In genomic region chr6:93017213-93017612, GRCh38 we compare ENCODE assay signal across 20 cellular contexts.
DNase-seq lines count a peak whose midpoint lies in the region; ATAC-seq and TF ChIP-seq lines count a peak whose summit lies in the region.
"Had no signal": no experiment of that assay in that cellular context is flagged by ENCODE, and none has a peak within 500 bp of the region (broad histone marks: within the 10 kb centered on the region; RNA-seq: fewer than 3 reads in every experiment).

No MANE protein-coding gene starts in this region.

- intact Hi-C loops in adrenal gland (cut with DNase I) = no loop called here

- no peak overlapping the region for H3K27ac ChIP-seq in adrenal gland
- H3K27ac ChIP-seq: GM23248, HL-60, RWPE1, sigmoid colon had no signal

- TF ChIP-seq POLR2A in adrenal gland (IDR thresholded peaks at IDR 0.05) = no peak

- no peak overlapping the region for H3K27ac Mint-ChIP-seq in WTC11
- H3K27ac Mint-ChIP-seq: activated CD4-positive, alpha-beta memory T cell treated with anti-CD3 and anti-CD28 coated beads, Interleukin-2, amount 10 ng/mL, durations not matched to agents 7 days and 5 days; brain; natural killer cell; stimulated activated naive CD8-positive, alpha-beta T cell treated with anti-CD3 and anti-CD28 coated beads, Interleukin-15, amount 100 ng/mL, for 72 hours; T-helper 2 cell treated with Interferon-gamma antibody and Interleukin-4, amounts not matched to agents 5 μg/mL and 100 μg/mL, for 36 hours had no signal

- H3K4me1 ChIP-seq in adrenal gland (replicated peaks in 1 of 2) = no peaks in the 10 kb centered on the region
- H3K4me1 ChIP-seq: sigmoid colon had no signal

- H3K9me3 ChIP-seq in adrenal gland (replicated peaks in 1 of 3) = no peaks in the 10 kb centered on the region
- H3K9me3 ChIP-seq: sigmoid colon had no signal

- H3K27me3 Mint-ChIP-seq in WTC11 (ENCODE audit: low read depth) = peaks cover 8% of the 10 kb centered on the region
- H3K27me3 Mint-ChIP-seq: activated CD4-positive, alpha-beta memory T cell treated with anti-CD3 and anti-CD28 coated beads, Interleukin-2, amount 10 ng/mL, durations not matched to agents 7 days and 5 days; brain; stimulated activated naive CD8-positive, alpha-beta T cell treated with anti-CD3 and anti-CD28 coated beads, Interleukin-15, amount 100 ng/mL, for 72 hours had no signal

- TF ChIP-seq CTCF in LNCaP clone FGC (IDR thresholded peaks at IDR 0.05; ENCODE audit: control insufficient read depth, extremely low read depth, insufficient read depth) (peak; percentile 52), WTC11 (IDR thresholded peaks at IDR 0.05) (no peak), adrenal gland (IDR thresholded peaks at IDR 0.05) (no peak)

- WGBS in adrenal gland, 4 donors = 54 to 72% (median 63%) methylated on average over 1 to 2 of the region's 2 CpGs

- peaks cover 20% of the 10 kb centered on the region for H3K4me1 Mint-ChIP-seq in WTC11
- H3K4me1 Mint-ChIP-seq: activated CD4-positive, alpha-beta memory T cell treated with anti-CD3 and anti-CD28 coated beads, Interleukin-2, amount 10 ng/mL, durations not matched to agents 7 days and 5 days; brain; natural killer cell; stimulated activated naive CD8-positive, alpha-beta T cell treated with anti-CD3 and anti-CD28 coated beads, Interleukin-15, amount 100 ng/mL, for 72 hours had no signal

- peak; percentile 97 for ATAC-seq in WTC11
- ATAC-seq in GM21390 (IDR thresholded peaks at IDR 0.05; ENCODE audit: unreplicated experiment) = no peak
- ATAC-seq: natural killer cell; stimulated activated naive CD8-positive, alpha-beta T cell treated with anti-CD3 and anti-CD28 coated beads, Interleukin-15, amount 100 ng/mL, for 72 hours had no signal

- H3K27me3 ChIP-seq in adrenal gland = no peaks in the 10 kb centered on the region
- H3K27me3 ChIP-seq: sigmoid colon had no signal

- POLR2A ChIA-PET in WTC11 (lab: Charles Lee) = interaction anchor here (0.6 kb wide), 1 partner anchor 787 kb away, joined by 4 read pairs; no protein-coding TSS in a partner anchor

- CTCF ChIA-PET in WTC11 (lab: Charles Lee) = interaction anchor here (0.6 to 1.6 kb wide), 11 partner anchors 9 to 406 kb away, joined by 3 to 27 read pairs (median 4); partner anchors contain the start of gene EPHA7

- no peaks in the 10 kb centered on the region for H3K36me3 ChIP-seq in adrenal gland (replicated peaks in 1 of 2)
- H3K36me3 ChIP-seq: sigmoid colon had no signal

- H3K4me3 Mint-ChIP-seq in WTC11 = no peak overlapping the region
- H3K4me3 Mint-ChIP-seq: activated CD4-positive, alpha-beta memory T cell treated with anti-CD3 and anti-CD28 coated beads, Interleukin-2, amount 10 ng/mL, durations not matched to agents 7 days and 5 days; brain; natural killer cell; stimulated activated naive CD8-positive, alpha-beta T cell treated with anti-CD3 and anti-CD28 coated beads, Interleukin-15, amount 100 ng/mL, for 72 hours; T-helper 2 cell treated with Interferon-gamma antibody and Interleukin-4, amounts not matched to agents 5 μg/mL and 100 μg/mL, for 36 hours had no signal

- DNase-seq in DMS53 treated with DMSO at 0.1 percent for 48 hours (lab: John Stamatoyannopoulos, UW; ENCODE audit: unreplicated experiment) = peak; percentile 1
- peak; percentile 10 for DNase-seq in LNCaP clone FGC (ENCODE audit: low read depth)
- DNase-seq in WTC11 (ENCODE audit: low spot score) = peak; percentile 30
- DNase-seq in islet precursor cell = peak; percentile 80
- no peak for DNase-seq in NCI-H510A treated with DMSO at 0.1 percent for 48 hours (lab: John Stamatoyannopoulos, UW)
- DNase-seq in GF-D8 (lab: John Stamatoyannopoulos, UW) = no peak
- DNase-seq in adrenal gland = no peak
- DNase-seq: activated CD4-positive, alpha-beta memory T cell treated with anti-CD3 and anti-CD28 coated beads, Interleukin-2, amount 10 ng/mL, durations not matched to agents 7 days and 5 days; activated effector memory CD4-positive, alpha-beta T cell treated with Interleukin-2 at 50 U/mL for 16 hours; effector memory CD4-positive, alpha-beta T cell; GM23248; natural killer cell; NCI-H345; sigmoid colon; stimulated activated naive CD8-positive, alpha-beta T cell treated with anti-CD3 and anti-CD28 coated beads, Interleukin-15, amount 100 ng/mL, for 72 hours had no signal

- H3K9me3 Mint-ChIP-seq in WTC11 = peaks cover 3% of the 10 kb centered on the region; the same call in 1 of the 2 replicates
- H3K9me3 Mint-ChIP-seq: activated CD4-positive, alpha-beta memory T cell treated with anti-CD3 and anti-CD28 coated beads, Interleukin-2, amount 10 ng/mL, durations not matched to agents 7 days and 5 days had no signal

- H3K36me3 Mint-ChIP-seq in WTC11 = no peaks in the 10 kb centered on the region
- H3K36me3 Mint-ChIP-seq: brain, natural killer cell had no signal

- H3K4me3 ChIP-seq in LNCaP clone FGC (ENCODE audit: low read depth, low read length) = no peak overlapping the region
- no peak overlapping the region for H3K4me3 ChIP-seq in adrenal gland
- H3K4me3 ChIP-seq: GM23248, sigmoid colon had no signal

TF ChIP-seq in WTC11, 78 proteins besides CTCF, POLR2A, EP300 and RAD21 (continues in another document):
- TF ChIP-seq ZBTB43 (CRISPR knock-in tag; IDR thresholded peaks at IDR 0.05) (no peak), ZNF263 (CRISPR knock-in tag; IDR thresholded peaks at IDR 0.05; ENCODE audit: low read depth) (no peak), HMGA2 (CRISPR knock-in tag; IDR thresholded peaks at IDR 0.05) (no peak), SMAD4 (CRISPR knock-in tag; IDR thresholded peaks at IDR 0.05) (no peak), FOXJ3 (CRISPR knock-in tag; IDR thresholded peaks at IDR 0.05; ENCODE audit: borderline replicate concordance) (no peak), ZNF396 (CRISPR knock-in tag; IDR thresholded peaks at IDR 0.05; ENCODE audit: borderline replicate concordance) (no peak), ZNF121 (CRISPR knock-in tag; IDR thresholded peaks at IDR 0.05) (no peak), ZNF423 (CRISPR knock-in tag; IDR thresholded peaks at IDR 0.05) (no peak), SP1 (CRISPR knock-in tag; conservative IDR thresholded peaks at IDR 0.05) (no peak), GABPB1 (CRISPR knock-in tag; IDR thresholded peaks at IDR 0.05) (no peak), MYBL2 (CRISPR knock-in tag; IDR thresholded peaks at IDR 0.05) (no peak), MAX (CRISPR knock-in tag; IDR thresholded peaks at IDR 0.05) (no peak)
- TF ChIP-seq, protein P1, sequence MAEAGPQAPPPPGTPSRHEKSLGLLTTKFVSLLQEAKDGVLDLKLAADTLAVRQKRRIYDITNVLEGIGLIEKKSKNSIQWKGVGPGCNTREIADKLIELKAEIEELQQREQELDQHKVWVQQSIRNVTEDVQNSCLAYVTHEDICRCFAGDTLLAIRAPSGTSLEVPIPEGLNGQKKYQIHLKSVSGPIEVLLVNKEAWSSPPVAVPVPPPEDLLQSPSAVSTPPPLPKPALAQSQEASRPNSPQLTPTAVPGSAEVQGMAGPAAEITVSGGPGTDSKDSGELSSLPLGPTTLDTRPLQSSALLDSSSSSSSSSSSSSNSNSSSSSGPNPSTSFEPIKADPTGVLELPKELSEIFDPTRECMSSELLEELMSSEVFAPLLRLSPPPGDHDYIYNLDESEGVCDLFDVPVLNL (CRISPR knock-in tag; IDR thresholded peaks at IDR 0.05; ENCODE audit: borderline replicate concordance, low read depth) = no peak
- TF ChIP-seq, protein P2, sequence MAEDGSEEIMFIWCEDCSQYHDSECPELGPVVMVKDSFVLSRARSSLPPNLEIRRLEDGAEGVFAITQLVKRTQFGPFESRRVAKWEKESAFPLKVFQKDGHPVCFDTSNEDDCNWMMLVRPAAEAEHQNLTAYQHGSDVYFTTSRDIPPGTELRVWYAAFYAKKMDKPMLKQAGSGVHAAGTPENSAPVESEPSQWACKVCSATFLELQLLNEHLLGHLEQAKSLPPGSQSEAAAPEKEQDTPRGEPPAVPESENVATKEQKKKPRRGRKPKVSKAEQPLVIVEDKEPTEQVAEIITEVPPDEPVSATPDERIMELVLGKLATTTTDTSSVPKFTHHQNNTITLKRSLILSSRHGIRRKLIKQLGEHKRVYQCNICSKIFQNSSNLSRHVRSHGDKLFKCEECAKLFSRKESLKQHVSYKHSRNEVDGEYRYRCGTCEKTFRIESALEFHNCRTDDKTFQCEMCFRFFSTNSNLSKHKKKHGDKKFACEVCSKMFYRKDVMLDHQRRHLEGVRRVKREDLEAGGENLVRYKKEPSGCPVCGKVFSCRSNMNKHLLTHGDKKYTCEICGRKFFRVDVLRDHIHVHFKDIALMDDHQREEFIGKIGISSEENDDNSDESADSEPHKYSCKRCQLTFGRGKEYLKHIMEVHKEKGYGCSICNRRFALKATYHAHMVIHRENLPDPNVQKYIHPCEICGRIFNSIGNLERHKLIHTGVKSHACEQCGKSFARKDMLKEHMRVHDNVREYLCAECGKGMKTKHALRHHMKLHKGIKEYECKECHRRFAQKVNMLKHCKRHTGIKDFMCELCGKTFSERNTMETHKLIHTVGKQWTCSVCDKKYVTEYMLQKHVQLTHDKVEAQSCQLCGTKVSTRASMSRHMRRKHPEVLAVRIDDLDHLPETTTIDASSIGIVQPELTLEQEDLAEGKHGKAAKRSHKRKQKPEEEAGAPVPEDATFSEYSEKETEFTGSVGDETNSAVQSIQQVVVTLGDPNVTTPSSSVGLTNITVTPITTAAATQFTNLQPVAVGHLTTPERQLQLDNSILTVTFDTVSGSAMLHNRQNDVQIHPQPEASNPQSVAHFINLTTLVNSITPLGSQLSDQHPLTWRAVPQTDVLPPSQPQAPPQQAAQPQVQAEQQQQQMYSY (CRISPR knock-in tag; IDR thresholded peaks at IDR 0.05) = no peak
- TF ChIP-seq, protein P3, sequence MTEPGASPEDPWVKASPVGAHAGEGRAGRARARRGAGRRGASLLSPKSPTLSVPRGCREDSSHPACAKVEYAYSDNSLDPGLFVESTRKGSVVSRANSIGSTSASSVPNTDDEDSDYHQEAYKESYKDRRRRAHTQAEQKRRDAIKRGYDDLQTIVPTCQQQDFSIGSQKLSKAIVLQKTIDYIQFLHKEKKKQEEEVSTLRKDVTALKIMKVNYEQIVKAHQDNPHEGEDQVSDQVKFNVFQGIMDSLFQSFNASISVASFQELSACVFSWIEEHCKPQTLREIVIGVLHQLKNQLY (CRISPR knock-in tag; IDR thresholded peaks at IDR 0.05) = no peak

Comparison
In these comparisons a context has a peak if more than half of its experiments do, and no peak if none do; other contexts are left out.
1. DNase-seq: peak in DMS53 treated with DMSO at 0.1 percent for 48 hours (single experiment), LNCaP clone FGC (single experiment), WTC11 (single experiment) and islet precursor cell (single experiment); none in NCI-H510A treated with DMSO at 0.1 percent for 48 hours (single experiment), GF-D8 (single experiment) and adrenal gland (0 of 7).